1 cellular context compared by ENCODE assay signal in the genomic region with DNA sequence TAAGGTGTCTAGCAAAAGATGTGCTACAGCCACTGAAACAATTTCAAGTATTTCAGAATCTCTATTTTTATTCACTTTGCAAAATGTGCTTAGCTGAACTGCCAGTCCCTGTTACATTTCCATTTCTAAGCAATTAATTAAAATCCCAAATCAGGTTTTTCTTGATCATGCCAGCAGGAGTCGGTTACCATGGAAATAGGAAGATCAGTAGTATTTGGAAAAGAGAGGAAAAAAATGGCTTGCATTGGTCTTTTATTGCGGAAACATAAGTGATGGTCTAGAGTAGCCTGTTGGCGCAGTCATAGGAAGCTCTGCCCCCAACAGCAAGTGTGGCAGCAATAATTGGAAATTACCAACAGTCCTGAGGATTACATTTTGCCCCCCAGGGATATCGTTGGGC.
TF ChIP-seq lines count a peak whose summit lies in the region.

No MANE protein-coding gene starts in this region.

TF ChIP-seq in WTC11, 78 proteins besides CTCF, POLR2A, EP300 and RAD21 (continued from another document):
- TF ChIP-seq PRDM15 (CRISPR knock-in tag; IDR thresholded peaks at IDR 0.05), result no peak
- no peak for TF ChIP-seq ZNF138 (CRISPR knock-in tag; conservative IDR thresholded peaks at IDR 0.05)
